ENCODE assay signal across 29 cellular contexts in the genomic region with DNA sequence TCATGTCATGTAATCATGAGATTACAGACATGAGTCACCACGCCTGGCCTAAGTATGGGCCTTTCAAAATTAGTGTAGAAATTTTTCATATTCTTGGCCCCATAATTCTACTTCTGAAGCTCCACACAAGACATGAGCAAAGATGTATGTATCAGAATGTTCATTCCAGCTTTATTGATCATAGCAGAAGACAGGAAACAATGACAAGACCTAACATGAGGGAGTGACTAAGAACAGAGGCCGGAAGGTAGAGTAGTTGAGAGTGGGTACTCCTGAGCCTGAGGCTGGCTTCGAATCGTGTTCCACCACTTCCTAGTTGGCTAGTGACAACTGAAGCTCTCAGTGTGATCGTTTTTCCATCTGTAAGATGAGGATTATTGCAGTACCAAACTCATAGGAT.
"Had no signal": no experiment of that assay in that cellular context is flagged by ENCODE, and none has a peak within 500 bp of the region (broad histone marks: within the 10 kb centered on the region; RNA-seq: fewer than 3 reads in every experiment).

No MANE protein-coding gene starts in this region.

- H3K9me3 ChIP-seq: esophagus muscularis mucosa, gastrocnemius medialis, lower lobe of right lung, sigmoid colon, stomach, suprapubic skin, transverse colon had no signal

- H3K4me3 Mint-ChIP-seq: activated naive CD8-positive, alpha-beta T cell treated with anti-CD3 and anti-CD28 coated beads, Interleukin-2, amount 10 ng/mL, durations not matched to agents 7 days and 5 days; activated T-cell treated with anti-CD3 and anti-CD28 coated beads, Interleukin-2, amount 50 U/mL, for 24 hours; naive thymus-derived CD4-positive, alpha-beta T cell; stimulated activated memory B cell treated with anti-CD40 and anti-IgM and Interleukin-4, amounts not matched to agents 10 μg/mL and 1 μg/mL and 100 μg/mL, for 72 hours; T-cell; T-helper 2 cell treated with Interferon-gamma antibody and Interleukin-4, amounts not matched to agents 5 μg/mL and 100 μg/mL, for 36 hours had no signal

- FAIRE-seq: endometrium, urothelium cell line had no signal

- H3K27ac Mint-ChIP-seq: activated naive CD8-positive, alpha-beta T cell treated with anti-CD3 and anti-CD28 coated beads, Interleukin-2, amount 10 ng/mL, durations not matched to agents 7 days and 5 days; activated T-cell treated with anti-CD3 and anti-CD28 coated beads, Interleukin-2, amount 50 U/mL, for 24 hours; activated T-helper 2 cell treated with anti-CD3 and anti-CD28 coated beads, Interferon-gamma antibody, Interleukin-2, Interleukin-4, amounts not matched to agents 10 μg/mL and 5 μg/mL and 100 μg/mL, durations not matched to agents 14 hours and 24 hours and 36 hours; naive thymus-derived CD4-positive, alpha-beta T cell; stimulated activated memory B cell treated with anti-CD40 and anti-IgM and Interleukin-4, amounts not matched to agents 10 μg/mL and 1 μg/mL and 100 μg/mL, for 72 hours; T-cell; T-helper 2 cell treated with Interferon-gamma antibody and Interleukin-4, amounts not matched to agents 5 μg/mL and 100 μg/mL, for 36 hours had no signal

- H3K4me1 Mint-ChIP-seq: activated naive CD8-positive, alpha-beta T cell treated with anti-CD3 and anti-CD28 coated beads, Interleukin-2, amount 10 ng/mL, durations not matched to agents 7 days and 5 days; stimulated activated memory B cell treated with anti-CD40 and anti-IgM and Interleukin-4, amounts not matched to agents 10 μg/mL and 1 μg/mL and 100 μg/mL, for 72 hours; T-cell had no signal

- H3K27me3 ChIP-seq: cardiac muscle cell, esophagus muscularis mucosa, gastrocnemius medialis, sigmoid colon, stomach, suprapubic skin, transverse colon had no signal

- H3K27ac ChIP-seq: cardiac muscle cell, esophagus muscularis mucosa, gastrocnemius medialis, lower lobe of right lung, sigmoid colon, stomach, suprapubic skin had no signal

- H3K4me2 ChIP-seq: smooth muscle cell had no signal

- H3K4me1 ChIP-seq: esophagus muscularis mucosa, gastrocnemius medialis, lower lobe of right lung, sigmoid colon, suprapubic skin had no signal

- DNase-seq: activated CD4-positive, alpha-beta T cell treated with anti-CD3 and anti-CD28 coated beads for 1 hour; activated CD4-positive, alpha-beta T cell treated with anti-CD3 and anti-CD28 coated beads, Interleukin-2, amount 50 U/mL, for 4 hours; activated CD8-positive, alpha-beta memory T cell treated with anti-CD3 and anti-CD28 coated beads for 24 hours; activated CD8-positive, alpha-beta memory T cell treated with anti-CD3 and anti-CD28 coated beads, Interleukin-2, amount 50 U/mL, for 4 hours; activated naive CD4-positive, alpha-beta T cell treated with Interleukin-2 at 50 U/mL for 16 hours; activated naive CD8-positive, alpha-beta T cell treated with anti-CD3 and anti-CD28 coated beads, Interleukin-2, amount 10 ng/mL, durations not matched to agents 7 days and 5 days; activated T-cell treated with anti-CD3 and anti-CD28 coated beads, Interleukin-2, amount 50 U/mL, for 24 hours; amygdala; effector CD4-positive, alpha-beta T cell; gastrocnemius medialis; head of caudate nucleus; islet precursor cell; lower lobe of right lung; naive thymus-derived CD4-positive, alpha-beta T cell; sigmoid colon; stimulated activated CD4-positive, alpha-beta T cell treated with anti-CD3 and anti-CD28 coated beads, Interleukin-15, amount 100 ng/mL, for 24 hours; stomach; T-cell; transverse colon had no signal

- H3K27me3 Mint-ChIP-seq: activated naive CD8-positive, alpha-beta T cell treated with anti-CD3 and anti-CD28 coated beads, Interleukin-2, amount 10 ng/mL, durations not matched to agents 7 days and 5 days; activated T-cell treated with anti-CD3 and anti-CD28 coated beads, Interleukin-2, amount 50 U/mL, for 24 hours; stimulated activated memory B cell treated with anti-CD40 and anti-IgM and Interleukin-4, amounts not matched to agents 10 μg/mL and 1 μg/mL and 100 μg/mL, for 72 hours; T-cell had no signal

- H3K9me3 Mint-ChIP-seq: activated naive CD8-positive, alpha-beta T cell treated with anti-CD3 and anti-CD28 coated beads, Interleukin-2, amount 10 ng/mL, durations not matched to agents 7 days and 5 days; activated T-cell treated with anti-CD3 and anti-CD28 coated beads, Interleukin-2, amount 50 U/mL, for 24 hours; activated T-helper 2 cell treated with anti-CD3 and anti-CD28 coated beads, Interferon-gamma antibody, Interleukin-2, Interleukin-4, amounts not matched to agents 10 μg/mL and 5 μg/mL and 100 μg/mL, durations not matched to agents 14 hours and 24 hours and 36 hours; naive thymus-derived CD4-positive, alpha-beta T cell; stimulated activated memory B cell treated with anti-CD40 and anti-IgM and Interleukin-4, amounts not matched to agents 10 μg/mL and 1 μg/mL and 100 μg/mL, for 72 hours; T-cell; T-helper 2 cell treated with Interferon-gamma antibody and Interleukin-4, amounts not matched to agents 5 μg/mL and 100 μg/mL, for 36 hours had no signal

- H3K36me3 Mint-ChIP-seq: activated naive CD8-positive, alpha-beta T cell treated with anti-CD3 and anti-CD28 coated beads, Interleukin-2, amount 10 ng/mL, durations not matched to agents 7 days and 5 days; naive thymus-derived CD4-positive, alpha-beta T cell; T-cell had no signal

- ATAC-seq: gastrocnemius medialis; left lobe of liver; lower lobe of right lung; naive thymus-derived CD4-positive, alpha-beta T cell; stimulated activated memory B cell treated with anti-CD40 and anti-IgM and Interleukin-4, amounts not matched to agents 10 μg/mL and 1 μg/mL and 100 μg/mL, for 72 hours; T-cell had no signal

- H3K4me3 ChIP-seq: cardiac muscle cell, esophagus muscularis mucosa, gastrocnemius medialis, lower lobe of right lung, sigmoid colon, smooth muscle cell, stomach, suprapubic skin, transverse colon had no signal

- H3K36me3 ChIP-seq: gastrocnemius medialis, transverse colon had no signal
